Comparison of ENCODE assay signal across 1 cellular context in the genomic region with DNA sequence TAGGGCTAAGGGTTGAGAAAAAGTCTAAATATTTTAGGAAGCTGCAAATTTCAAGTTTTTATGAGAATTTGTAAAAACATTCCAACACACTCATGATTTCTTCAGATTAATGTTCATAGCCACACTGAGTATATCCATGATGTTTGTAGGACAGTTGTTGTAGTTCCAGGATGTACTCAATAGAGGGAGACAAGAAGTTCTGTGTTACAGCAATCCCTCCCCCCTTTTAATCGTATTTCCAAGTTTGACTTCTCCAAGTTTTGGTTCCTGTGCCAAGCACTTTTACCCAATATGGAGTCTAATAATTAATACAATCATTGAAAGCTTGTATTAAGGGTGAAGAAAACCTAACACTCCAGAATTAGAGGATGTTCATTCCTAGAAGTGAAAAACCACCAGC.
TF ChIP-seq lines count a peak whose summit lies in the region.

No MANE protein-coding gene starts in this region.

TF ChIP-seq in GM23338, 12 proteins besides CTCF, POLR2A, EP300 and RAD21 (continued from another document):
- TF ChIP-seq ZNF462 (CRISPR knock-in tag; IDR thresholded peaks at IDR 0.05): no peak
